Comparison of ENCODE assay signal across 8 cellular contexts in genomic region chr5:1800470-1801060, GRCh38. TPM values are rescaled to one million over a fixed set of nuclear protein-coding genes. Genes with fewer than 3 reads are reported as not detected.
A peak's percentile ranks its signal among the peaks of the same experiment; 100 is the strongest.
DNase-seq lines count a peak whose midpoint lies in the region; ATAC-seq and TF ChIP-seq lines count a peak whose summit lies in the region.

No MANE protein-coding gene starts in this region.

- peaks cover 38% of the 10 kb centered on the region for H3K36me3 ChIP-seq in CD8-positive, alpha-beta memory T cell (ENCODE audit: insufficient read depth, low read length)
- H3K36me3 ChIP-seq in left ventricle myocardium inferior: peaks cover 57% of the 10 kb centered on the region
- peaks cover 29% of the 10 kb centered on the region for H3K36me3 ChIP-seq in rectal smooth muscle tissue (ENCODE audit: control insufficient read depth, insufficient read depth, low read length)

- peaks cover 18% of the 10 kb centered on the region for H3K4me1 ChIP-seq in CD8-positive, alpha-beta memory T cell (ENCODE audit: insufficient read depth, low read length)
- peaks cover 85% of the 10 kb centered on the region for H3K4me1 ChIP-seq in left ventricle myocardium inferior
- peaks cover 8% of the 10 kb centered on the region for H3K4me1 ChIP-seq in rectal smooth muscle tissue (ENCODE audit: control insufficient read depth, insufficient read depth, low read length)

- POLR2A ChIA-PET in CD8-positive, alpha-beta memory T cell (lab: Charles Lee): interaction anchor here (0.8 to 1.5 kb wide), 2 partner anchors 8 to 414 kb away, joined by 4 to 5 read pairs; no protein-coding TSS in a partner anchor

- DNase-seq in CD8-positive, alpha-beta memory T cell: peak; percentile 30 to 70 (median 44)
- DNase-seq in NCI-H345 (lab: John Stamatoyannopoulos, UW) (peak; percentile 53), left ventricle myocardium inferior (no peak)
- DNase-seq in activated naive CD4-positive, alpha-beta T cell treated with anti-CD3 and anti-CD28 coated beads, Interleukin-2, amount 50 U/mL, for 72 hours (ENCODE audit: low spot score in 2 of 2): peak in 1 of 2 donors; percentile 48

- peak overlapping the region; percentile 97 to 99 (median 99) for H3K27ac Mint-ChIP-seq in CD8-positive, alpha-beta memory T cell
- peak overlapping the region; percentile 90 to 98 for H3K27ac Mint-ChIP-seq in activated naive CD4-positive, alpha-beta T cell treated with anti-CD3 and anti-CD28 coated beads, Interleukin-2, amount 50 U/mL, for 72 hours

- peak overlapping the region; percentile 97 to 100 (median 99) for H3K4me3 Mint-ChIP-seq in CD8-positive, alpha-beta memory T cell

- H3K27me3 ChIP-seq in CD8-positive, alpha-beta memory T cell (ENCODE audit: insufficient read depth, low read length, poor library complexity, severe bottlenecking): no peaks in the 10 kb centered on the region
- H3K27me3 ChIP-seq in left ventricle myocardium inferior (ENCODE audit: low read depth) (no peaks in the 10 kb centered on the region), rectal smooth muscle tissue (ENCODE audit: control insufficient read depth, insufficient read depth, low read length) (no peaks in the 10 kb centered on the region)

- no peaks in the 10 kb centered on the region for H3K9me3 Mint-ChIP-seq in CD8-positive, alpha-beta memory T cell
- no peaks in the 10 kb centered on the region for H3K9me3 Mint-ChIP-seq in activated naive CD4-positive, alpha-beta T cell treated with anti-CD3 and anti-CD28 coated beads, Interleukin-2, amount 50 U/mL, for 72 hours

- CTCF ChIA-PET in CD8-positive, alpha-beta memory T cell (lab: Charles Lee): interaction anchor here (1.3 to 1.5 kb wide), 2 partner anchors 8 to 29 kb away, joined by 3 to 4 read pairs; no protein-coding TSS in a partner anchor

- intact Hi-C loops in left ventricle myocardium inferior (cut with micrococcal nuclease): no loop called here

- TF ChIP-seq CTCF in left ventricle myocardium inferior (IDR thresholded peaks at IDR 0.05; ENCODE audit: borderline replicate concordance): no peak

- peaks cover 0 to 2% of the 10 kb centered on the region in 2 donors for H3K27me3 Mint-ChIP-seq in CD8-positive, alpha-beta memory T cell

- H3K9ac ChIP-seq in rectal smooth muscle tissue (ENCODE audit: low read length): peak overlapping the region; percentile 41

- H3K4me1 Mint-ChIP-seq in CD8-positive, alpha-beta memory T cell: peaks cover 46 to 74% (median 72%) of the 10 kb centered on the region in 3 donors

- H3K36me3 Mint-ChIP-seq in CD8-positive, alpha-beta memory T cell: peaks cover 3 to 77% (median 16%) of the 10 kb centered on the region in 3 donors
- H3K36me3 Mint-ChIP-seq in activated naive CD4-positive, alpha-beta T cell treated with anti-CD3 and anti-CD28 coated beads, Interleukin-2, amount 50 U/mL, for 72 hours: peaks cover 42 to 43% of the 10 kb centered on the region in 2 donors

- H3K4me3 ChIP-seq in CD8-positive, alpha-beta memory T cell (ENCODE audit: low read length): peak overlapping the region; percentile 93
- H3K4me3 ChIP-seq in left ventricle myocardium inferior: peak overlapping the region; percentile 97
- peak overlapping the region; percentile 97 for H3K4me3 ChIP-seq in rectal smooth muscle tissue (ENCODE audit: low read length)

- peak overlapping the region; percentile 90 for H3K27ac ChIP-seq in CD8-positive, alpha-beta memory T cell (ENCODE audit: low read depth, low read length)
- H3K27ac ChIP-seq in left ventricle myocardium inferior (replicated peaks) (peak overlapping the region; percentile 95), rectal smooth muscle tissue (ENCODE audit: low read depth, low read length) (peak overlapping the region; percentile 87)

- peak; percentile 5 for ATAC-seq in GM21528 (IDR thresholded peaks at IDR 0.05; ENCODE audit: low FRiP score, unreplicated experiment)
- ATAC-seq in activated naive CD4-positive, alpha-beta T cell treated with anti-CD3 and anti-CD28 coated beads, Interleukin-2, amount 50 U/mL, for 72 hours: peak; percentile 4 to 5
- no peak for ATAC-seq in HG02678 (IDR thresholded peaks at IDR 0.05; ENCODE audit: unreplicated experiment)
- ATAC-seq in HG03095 (IDR thresholded peaks at IDR 0.05; ENCODE audit: unreplicated experiment): no peak

- H3K9me3 ChIP-seq in CD8-positive, alpha-beta memory T cell (ENCODE audit: low read length): no peaks in the 10 kb centered on the region
- no peaks in the 10 kb centered on the region for H3K9me3 ChIP-seq in left ventricle myocardium inferior (replicated peaks)

RNA-seq across cellular contexts. Expression of gene NDUFS6, which starts 0.6 kb away (rescaled TPM):
- 10 to 100 TPM; 43.4 to 44.2 TPM for total RNA-seq in CD8-positive, alpha-beta memory T cell
- polyA plus RNA-seq in CD8-positive, alpha-beta memory T cell: 83.7 TPM
- total RNA-seq in activated naive CD4-positive, alpha-beta T cell treated with anti-CD3 and anti-CD28 coated beads, Interleukin-2, amount 50 U/mL, for 72 hours: 10 to 100 TPM; 32.3 to 32.6 TPM
- 122 TPM for total RNA-seq in left ventricle myocardium inferior

RNA-seq across cellular contexts. Expression of gene MRPL36, which starts 0.9 kb away (rescaled TPM):
- 10 to 100 TPM; 95.4 to 97.3 TPM for total RNA-seq in CD8-positive, alpha-beta memory T cell
- 80.1 TPM for polyA plus RNA-seq in CD8-positive, alpha-beta memory T cell
- 10 to 100 TPM; 60.4 to 69.6 TPM for total RNA-seq in activated naive CD4-positive, alpha-beta T cell treated with anti-CD3 and anti-CD28 coated beads, Interleukin-2, amount 50 U/mL, for 72 hours
- 57.4 TPM for total RNA-seq in left ventricle myocardium inferior

Comparison
In these comparisons a context has a peak if more than half of its experiments do, and no peak if none do; other contexts are left out.
1. ATAC-seq: peak in GM21528 (single experiment) and activated naive CD4-positive, alpha-beta T cell treated with anti-CD3 and anti-CD28 coated beads, Interleukin-2, amount 50 U/mL, for 72 hours (2 of 2); none in HG02678 (single experiment) and HG03095 (single experiment).
2. Peak in every context shown above with its lines, with median percentiles within 50 percentile points of each other: H3K27ac ChIP-seq and H3K4me3 ChIP-seq.